ENCODE assay signal across 24 cellular contexts in the genomic region with DNA sequence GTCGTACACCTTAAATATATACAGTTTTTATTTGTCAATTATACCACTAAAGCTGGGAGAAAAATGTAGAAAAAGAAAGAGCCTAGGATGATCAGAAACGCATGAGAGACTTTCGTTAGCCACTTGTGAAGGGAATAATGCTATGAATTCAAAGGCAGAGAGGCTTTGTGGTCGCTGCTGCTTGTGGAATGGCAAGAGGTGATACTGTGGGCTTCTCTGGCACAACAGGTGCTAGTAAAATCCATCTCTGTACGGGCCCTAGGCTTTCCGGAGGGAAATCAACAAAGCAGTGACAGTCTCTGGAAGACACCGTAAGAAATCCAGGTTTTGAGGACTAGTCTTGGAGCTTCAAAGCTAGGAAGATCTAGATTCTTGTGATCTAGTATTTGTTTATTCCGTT. TPM values are rescaled to one million over a fixed set of nuclear protein-coding genes. Genes with fewer than 3 reads are reported as not detected.
"Had no signal": no experiment of that assay in that cellular context is flagged by ENCODE, and none has a peak within 500 bp of the region (broad histone marks: within the 10 kb centered on the region; RNA-seq: fewer than 3 reads in every experiment).

No MANE protein-coding gene starts in this region.

- H3K79me2 ChIP-seq: hepatocyte had no signal

- H2AFZ ChIP-seq: hepatocyte had no signal

- H3K36me3 ChIP-seq: brain microvascular endothelial cell, pancreas, sigmoid colon, spleen, upper lobe of left lung had no signal

- H3K36me3 Mint-ChIP-seq: naive thymus-derived CD4-positive, alpha-beta T cell; stimulated activated memory B cell treated with anti-CD40 and anti-IgM and Interleukin-4, amounts not matched to agents 10 μg/mL and 1 μg/mL and 100 μg/mL, for 72 hours had no signal

- DNase-seq: activated CD4-positive, alpha-beta T cell treated with anti-CD3 and anti-CD28 coated beads, Interleukin-2, amount 10 ng/mL, durations not matched to agents 24 days and 14 days; activated CD4-positive, CD25-positive, alpha-beta regulatory T cell; activated CD8-positive, alpha-beta T cell treated with anti-CD3 and anti-CD28 coated beads, Interleukin-2, amount 10 ng/mL, durations not matched to agents 7 days and 5 days; activated effector memory CD4-positive, alpha-beta T cell treated with Interleukin-2 at 50 U/mL for 16 hours; activated naive CD4-positive, alpha-beta T cell treated with anti-CD3 and anti-CD28 coated beads, Interleukin-2, amount 50 U/mL, for 16 hours; activated T-cell treated with anti-CD3 and anti-CD28 coated beads, Interleukin-2, amount 50 U/mL, for 48 hours; aorta; brain microvascular endothelial cell; central memory CD4-positive, alpha-beta T cell; dorsolateral prefrontal cortex; foreskin fibroblast; mesenchymal stem cell; mucosa of descending colon; naive thymus-derived CD4-positive, alpha-beta T cell; pancreas; sigmoid colon; spleen; stimulated activated CD4-positive, alpha-beta T cell treated with anti-CD3 and anti-CD28 coated beads, Interleukin-4, amount 100 ng/mL, for 4 hours; testis; upper lobe of left lung had no signal

- ATAC-seq: activated CD8-positive, alpha-beta T cell treated with anti-CD3 and anti-CD28 coated beads, Interleukin-2, amount 10 ng/mL, durations not matched to agents 7 days and 5 days; mucosa of descending colon; naive thymus-derived CD4-positive, alpha-beta T cell; pancreas; stimulated activated memory B cell treated with anti-CD40 and anti-IgM and Interleukin-4, amounts not matched to agents 10 μg/mL and 1 μg/mL and 100 μg/mL, for 72 hours had no signal

- H3K4me3 ChIP-seq: dorsolateral prefrontal cortex, hepatocyte, mucosa of descending colon, pancreas, sigmoid colon, spleen, testis, upper lobe of left lung had no signal

- H3K27me3 ChIP-seq: brain microvascular endothelial cell, dorsolateral prefrontal cortex, hepatocyte, pancreas, sigmoid colon, testis, upper lobe of left lung had no signal

- H3K4me3 Mint-ChIP-seq: activated CD4-positive, alpha-beta T cell treated with anti-CD3 and anti-CD28 coated beads, Interleukin-2, amount 10 ng/mL, durations not matched to agents 24 days and 14 days; activated CD8-positive, alpha-beta T cell treated with anti-CD3 and anti-CD28 coated beads, Interleukin-2, amount 10 ng/mL, durations not matched to agents 7 days and 5 days; naive thymus-derived CD4-positive, alpha-beta T cell; stimulated activated memory B cell treated with anti-CD40 and anti-IgM and Interleukin-4, amounts not matched to agents 10 μg/mL and 1 μg/mL and 100 μg/mL, for 72 hours had no signal

- H3K9me3 ChIP-seq: mucosa of descending colon, pancreas, sigmoid colon, spleen, testis, upper lobe of left lung had no signal

- H3K4me2 ChIP-seq: hepatocyte had no signal

- H3K9me3 Mint-ChIP-seq: activated CD4-positive, alpha-beta T cell treated with anti-CD3 and anti-CD28 coated beads, Interleukin-2, amount 10 ng/mL, durations not matched to agents 24 days and 14 days; naive thymus-derived CD4-positive, alpha-beta T cell; stimulated activated memory B cell treated with anti-CD40 and anti-IgM and Interleukin-4, amounts not matched to agents 10 μg/mL and 1 μg/mL and 100 μg/mL, for 72 hours had no signal

- H3K4me1 ChIP-seq: pancreas, sigmoid colon, spleen, testis, upper lobe of left lung had no signal

- H3K4me1 Mint-ChIP-seq: activated CD4-positive, alpha-beta T cell treated with anti-CD3 and anti-CD28 coated beads, Interleukin-2, amount 10 ng/mL, durations not matched to agents 24 days and 14 days; naive thymus-derived CD4-positive, alpha-beta T cell had no signal

- H3K27ac ChIP-seq: brain microvascular endothelial cell, dorsolateral prefrontal cortex, hepatocyte, pancreas, sigmoid colon, spleen, testis, upper lobe of left lung had no signal

- H3K27ac Mint-ChIP-seq: activated CD4-positive, alpha-beta T cell treated with anti-CD3 and anti-CD28 coated beads, Interleukin-2, amount 10 ng/mL, durations not matched to agents 24 days and 14 days; activated CD8-positive, alpha-beta T cell treated with anti-CD3 and anti-CD28 coated beads, Interleukin-2, amount 10 ng/mL, durations not matched to agents 7 days and 5 days; naive thymus-derived CD4-positive, alpha-beta T cell; stimulated activated memory B cell treated with anti-CD40 and anti-IgM and Interleukin-4, amounts not matched to agents 10 μg/mL and 1 μg/mL and 100 μg/mL, for 72 hours had no signal

RNA-seq across cellular contexts. Expression of a gene that starts 52.6 kb away (rescaled TPM):
- total RNA-seq: activated CD4-positive, alpha-beta T cell treated with anti-CD3 and anti-CD28 coated beads, Interleukin-2, amount 10 ng/mL, durations not matched to agents 24 days and 14 days; activated CD8-positive, alpha-beta T cell treated with anti-CD3 and anti-CD28 coated beads, Interleukin-2, amount 10 ng/mL, durations not matched to agents 7 days and 5 days; aorta; dorsolateral prefrontal cortex; glomerular endothelial cell; hepatocyte; lower leg skin; mucosa of descending colon; naive thymus-derived CD4-positive, alpha-beta T cell; pancreas; sigmoid colon; spleen; upper lobe of left lung had no signal
- polyA plus RNA-seq: aorta; hepatocyte; naive thymus-derived CD4-positive, alpha-beta T cell; pancreas; sigmoid colon; spleen had no signal
